Comparison of ENCODE assay signal across 1 cellular context in genomic region chr7:30920584-30921539, GRCh38.
A peak's percentile ranks its signal among the peaks of the same experiment; 100 is the strongest.
TF ChIP-seq lines count a peak whose summit lies in the region.

No MANE protein-coding gene starts in this region.

TF ChIP-seq in K562, 482 proteins besides CTCF, POLR2A, EP300 and RAD21 (continued from another document and continues in another):
- TF ChIP-seq SRSF1 (IDR thresholded peaks at IDR 0.05; ENCODE audit: low read depth, low read length) (no peak), ELF4 (CRISPR knock-in tag; IDR thresholded peaks at IDR 0.05) (peak; percentile 74), HSF4 (CRISPR knock-in tag; IDR thresholded peaks at IDR 0.05; ENCODE audit: borderline replicate concordance) (no peak), SMC3 (conservative IDR thresholded peaks at IDR 0.05; ENCODE audit: insufficient read depth, low read depth, low read length) (no peak), EGR1 (conservative IDR thresholded peaks at IDR 0.05) (no peak), ARHGAP35 (IDR thresholded peaks at IDR 0.05; ENCODE audit: partially characterized antibody) (no peak), CBFA2T2 (conservative IDR thresholded peaks at IDR 0.05) (peak; percentile 44; the same call in 1 of the 2 replicates), NFE2 (IDR thresholded peaks at IDR 0.05; ENCODE audit: low read depth) (no peak; the same call in 1 of the 2 replicates), MEF2D (tag; conservative IDR thresholded peaks at IDR 0.05; ENCODE audit: low read depth) (peak; percentile 89), LCOR (CRISPR knock-in tag; IDR thresholded peaks at IDR 0.05) (no peak), ASH1L (IDR thresholded peaks at IDR 0.05; ENCODE audit: borderline replicate concordance, low read depth, partially characterized antibody) (no peak), STAT5A (IDR thresholded peaks at IDR 0.05; ENCODE audit: borderline replicate concordance, low read length) (no peak), EP400 (IDR thresholded peaks at IDR 0.05) (no peak), ATF4 (CRISPR knock-in tag; IDR thresholded peaks at IDR 0.05) (no peak), ZNF121 (CRISPR knock-in tag; conservative IDR thresholded peaks at IDR 0.05) (no peak), SIRT6 (IDR thresholded peaks at IDR 0.05; ENCODE audit: low read depth, low read length) (no peak), TBL1XR1 (IDR thresholded peaks at IDR 0.05; ENCODE audit: low read length in 2 of 2) (no peak), NCOA2 (IDR thresholded peaks at IDR 0.05; ENCODE audit: partially characterized antibody in 2 of 2) (no peak), ZNF316 (IDR thresholded peaks at IDR 0.05) (no peak), TFE3 (CRISPR knock-in tag; IDR thresholded peaks at IDR 0.05) (no peak), POLR2AphosphoS5 (IDR thresholded peaks at IDR 0.05; ENCODE audit: control insufficient read depth, insufficient read depth, low read depth, low read length) (no peak), ZBTB7A (IDR thresholded peaks at IDR 0.05; ENCODE audit: borderline replicate concordance, control insufficient read depth, low read depth, low read length) (peak; percentile 96), SMAD3 (CRISPR knock-in tag; conservative IDR thresholded peaks at IDR 0.05) (no peak), BRF1 (IDR thresholded peaks at IDR 0.05; ENCODE audit: borderline replicate concordance, extremely low read depth, insufficient read length) (no peak), XRCC4 (IDR thresholded peaks at IDR 0.05; ENCODE audit: extremely low read depth, insufficient read depth, insufficient read length) (no peak), KAT8 (IDR thresholded peaks at IDR 0.05; ENCODE audit: low read depth) (no peak), MCM2 (IDR thresholded peaks at IDR 0.05; ENCODE audit: low read depth) (no peak), PPARD (CRISPR knock-in tag; IDR thresholded peaks at IDR 0.05) (no peak), ZSCAN32 (CRISPR knock-in tag; IDR thresholded peaks at IDR 0.05) (no peak), ZNF133 (CRISPR knock-in tag; IDR thresholded peaks at IDR 0.05) (no peak), ATF7 (IDR thresholded peaks at IDR 0.05) (peak; percentile 58; the same call in 1 of the 2 replicates), RBM17 (IDR thresholded peaks at IDR 0.05; ENCODE audit: borderline replicate concordance, low read depth, low read length) (no peak), KAT7 (CRISPR knock-in tag; IDR thresholded peaks at IDR 0.05; ENCODE audit: borderline replicate concordance) (no peak), ETV1 (tag; conservative IDR thresholded peaks at IDR 0.05; ENCODE audit: low read depth) (no peak), ZNF764 (CRISPR knock-in tag; IDR thresholded peaks at IDR 0.05; ENCODE audit: low read depth) (no peak), ZEB2 (IDR thresholded peaks at IDR 0.05) (no peak), HMG20A (CRISPR knock-in tag; conservative IDR thresholded peaks at IDR 0.05) (no peak), SIN3B (IDR thresholded peaks at IDR 0.05; ENCODE audit: low read depth) (no peak), HINFP (tag; conservative IDR thresholded peaks at IDR 0.05; ENCODE audit: low read depth) (no peak), ZNF232 (CRISPR knock-in tag; IDR thresholded peaks at IDR 0.05) (no peak), GTF2B (IDR thresholded peaks at IDR 0.05; ENCODE audit: extremely low read depth, insufficient read length) (no peak), FOXK1 (CRISPR knock-in tag; IDR thresholded peaks at IDR 0.05; ENCODE audit: borderline replicate concordance) (no peak), TAF15 (IDR thresholded peaks at IDR 0.05; ENCODE audit: low read depth, low read length) (no peak), TRIM28 (IDR thresholded peaks at IDR 0.05) (no peak), CGGBP1 (CRISPR knock-in tag; IDR thresholded peaks at IDR 0.05) (no peak)
- TF ChIP-seq, protein P1, sequence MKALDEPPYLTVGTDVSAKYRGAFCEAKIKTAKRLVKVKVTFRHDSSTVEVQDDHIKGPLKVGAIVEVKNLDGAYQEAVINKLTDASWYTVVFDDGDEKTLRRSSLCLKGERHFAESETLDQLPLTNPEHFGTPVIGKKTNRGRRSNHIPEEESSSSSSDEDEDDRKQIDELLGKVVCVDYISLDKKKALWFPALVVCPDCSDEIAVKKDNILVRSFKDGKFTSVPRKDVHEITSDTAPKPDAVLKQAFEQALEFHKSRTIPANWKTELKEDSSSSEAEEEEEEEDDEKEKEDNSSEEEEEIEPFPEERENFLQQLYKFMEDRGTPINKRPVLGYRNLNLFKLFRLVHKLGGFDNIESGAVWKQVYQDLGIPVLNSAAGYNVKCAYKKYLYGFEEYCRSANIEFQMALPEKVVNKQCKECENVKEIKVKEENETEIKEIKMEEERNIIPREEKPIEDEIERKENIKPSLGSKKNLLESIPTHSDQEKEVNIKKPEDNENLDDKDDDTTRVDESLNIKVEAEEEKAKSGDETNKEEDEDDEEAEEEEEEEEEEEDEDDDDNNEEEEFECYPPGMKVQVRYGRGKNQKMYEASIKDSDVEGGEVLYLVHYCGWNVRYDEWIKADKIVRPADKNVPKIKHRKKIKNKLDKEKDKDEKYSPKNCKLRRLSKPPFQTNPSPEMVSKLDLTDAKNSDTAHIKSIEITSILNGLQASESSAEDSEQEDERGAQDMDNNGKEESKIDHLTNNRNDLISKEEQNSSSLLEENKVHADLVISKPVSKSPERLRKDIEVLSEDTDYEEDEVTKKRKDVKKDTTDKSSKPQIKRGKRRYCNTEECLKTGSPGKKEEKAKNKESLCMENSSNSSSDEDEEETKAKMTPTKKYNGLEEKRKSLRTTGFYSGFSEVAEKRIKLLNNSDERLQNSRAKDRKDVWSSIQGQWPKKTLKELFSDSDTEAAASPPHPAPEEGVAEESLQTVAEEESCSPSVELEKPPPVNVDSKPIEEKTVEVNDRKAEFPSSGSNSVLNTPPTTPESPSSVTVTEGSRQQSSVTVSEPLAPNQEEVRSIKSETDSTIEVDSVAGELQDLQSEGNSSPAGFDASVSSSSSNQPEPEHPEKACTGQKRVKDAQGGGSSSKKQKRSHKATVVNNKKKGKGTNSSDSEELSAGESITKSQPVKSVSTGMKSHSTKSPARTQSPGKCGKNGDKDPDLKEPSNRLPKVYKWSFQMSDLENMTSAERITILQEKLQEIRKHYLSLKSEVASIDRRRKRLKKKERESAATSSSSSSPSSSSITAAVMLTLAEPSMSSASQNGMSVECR (CRISPR knock-in tag; IDR thresholded peaks at IDR 0.05), result no peak
- TF ChIP-seq, protein P2, sequence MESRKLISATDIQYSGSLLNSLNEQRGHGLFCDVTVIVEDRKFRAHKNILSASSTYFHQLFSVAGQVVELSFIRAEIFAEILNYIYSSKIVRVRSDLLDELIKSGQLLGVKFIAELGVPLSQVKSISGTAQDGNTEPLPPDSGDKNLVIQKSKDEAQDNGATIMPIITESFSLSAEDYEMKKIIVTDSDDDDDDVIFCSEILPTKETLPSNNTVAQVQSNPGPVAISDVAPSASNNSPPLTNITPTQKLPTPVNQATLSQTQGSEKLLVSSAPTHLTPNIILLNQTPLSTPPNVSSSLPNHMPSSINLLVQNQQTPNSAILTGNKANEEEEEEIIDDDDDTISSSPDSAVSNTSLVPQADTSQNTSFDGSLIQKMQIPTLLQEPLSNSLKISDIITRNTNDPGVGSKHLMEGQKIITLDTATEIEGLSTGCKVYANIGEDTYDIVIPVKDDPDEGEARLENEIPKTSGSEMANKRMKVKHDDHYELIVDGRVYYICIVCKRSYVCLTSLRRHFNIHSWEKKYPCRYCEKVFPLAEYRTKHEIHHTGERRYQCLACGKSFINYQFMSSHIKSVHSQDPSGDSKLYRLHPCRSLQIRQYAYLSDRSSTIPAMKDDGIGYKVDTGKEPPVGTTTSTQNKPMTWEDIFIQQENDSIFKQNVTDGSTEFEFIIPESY (CRISPR knock-in tag; IDR thresholded peaks at IDR 0.05), result peak; percentile 58; the same call in 1 of the 2 replicates
- TF ChIP-seq, protein P3, sequence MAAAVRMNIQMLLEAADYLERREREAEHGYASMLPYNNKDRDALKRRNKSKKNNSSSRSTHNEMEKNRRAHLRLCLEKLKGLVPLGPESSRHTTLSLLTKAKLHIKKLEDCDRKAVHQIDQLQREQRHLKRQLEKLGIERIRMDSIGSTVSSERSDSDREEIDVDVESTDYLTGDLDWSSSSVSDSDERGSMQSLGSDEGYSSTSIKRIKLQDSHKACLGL (CRISPR knock-in tag; IDR thresholded peaks at IDR 0.05; ENCODE audit: borderline replicate concordance, poor library complexity, severe bottlenecking), result no peak
- TF ChIP-seq, protein P4, sequence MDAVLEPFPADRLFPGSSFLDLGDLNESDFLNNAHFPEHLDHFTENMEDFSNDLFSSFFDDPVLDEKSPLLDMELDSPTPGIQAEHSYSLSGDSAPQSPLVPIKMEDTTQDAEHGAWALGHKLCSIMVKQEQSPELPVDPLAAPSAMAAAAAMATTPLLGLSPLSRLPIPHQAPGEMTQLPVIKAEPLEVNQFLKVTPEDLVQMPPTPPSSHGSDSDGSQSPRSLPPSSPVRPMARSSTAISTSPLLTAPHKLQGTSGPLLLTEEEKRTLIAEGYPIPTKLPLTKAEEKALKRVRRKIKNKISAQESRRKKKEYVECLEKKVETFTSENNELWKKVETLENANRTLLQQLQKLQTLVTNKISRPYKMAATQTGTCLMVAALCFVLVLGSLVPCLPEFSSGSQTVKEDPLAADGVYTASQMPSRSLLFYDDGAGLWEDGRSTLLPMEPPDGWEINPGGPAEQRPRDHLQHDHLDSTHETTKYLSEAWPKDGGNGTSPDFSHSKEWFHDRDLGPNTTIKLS (IDR thresholded peaks at IDR 0.05; ENCODE audit: borderline replicate concordance, low read depth), result no peak
- TF ChIP-seq, protein P5, sequence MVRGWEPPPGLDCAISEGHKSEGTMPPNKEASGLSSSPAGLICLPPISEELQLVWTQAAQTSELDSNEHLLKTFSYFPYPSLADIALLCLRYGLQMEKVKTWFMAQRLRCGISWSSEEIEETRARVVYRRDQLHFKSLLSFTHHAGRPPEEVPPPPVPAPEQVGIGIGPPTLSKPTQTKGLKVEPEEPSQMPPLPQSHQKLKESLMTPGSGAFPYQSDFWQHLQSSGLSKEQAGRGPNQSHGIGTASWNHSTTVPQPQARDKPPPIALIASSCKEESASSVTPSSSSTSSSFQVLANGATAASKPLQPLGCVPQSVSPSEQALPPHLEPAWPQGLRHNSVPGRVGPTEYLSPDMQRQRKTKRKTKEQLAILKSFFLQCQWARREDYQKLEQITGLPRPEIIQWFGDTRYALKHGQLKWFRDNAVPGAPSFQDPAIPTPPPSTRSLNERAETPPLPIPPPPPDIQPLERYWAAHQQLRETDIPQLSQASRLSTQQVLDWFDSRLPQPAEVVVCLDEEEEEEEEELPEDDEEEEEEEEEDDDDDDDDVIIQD (CRISPR knock-in tag; IDR thresholded peaks at IDR 0.05), result no peak
